ENCODE assay signal across 1 cellular context in the genomic region with DNA sequence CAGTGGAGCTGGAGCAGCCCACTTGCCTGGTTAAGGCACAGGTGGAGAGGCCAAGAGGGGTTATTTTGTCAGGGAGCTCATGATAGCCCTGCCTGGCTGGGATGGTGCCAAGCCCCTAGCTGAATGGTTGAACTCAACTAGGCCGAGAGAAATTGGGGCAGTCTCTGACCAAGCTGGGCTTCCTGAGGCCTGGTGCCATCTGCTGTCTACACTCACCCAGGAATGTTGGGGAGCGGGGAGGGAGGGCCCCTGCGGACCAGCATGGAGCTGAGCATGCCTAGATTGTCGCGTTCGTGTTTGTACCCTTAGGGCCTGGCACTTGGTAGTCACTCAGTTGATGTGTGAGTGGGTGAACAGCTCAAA.
TF ChIP-seq lines count a peak whose summit lies in the region.

No MANE protein-coding gene starts in this region.

TF ChIP-seq in endothelial cell of umbilical vein, 7 proteins besides CTCF, POLR2A, EP300 and RAD21:
- no peak for TF ChIP-seq JUN (IDR thresholded peaks at IDR 0.05; ENCODE audit: borderline replicate concordance, insufficient read depth, insufficient read length, low read depth)
